Comparison of ENCODE assay signal across 16 cellular contexts in genomic region chr12:75585309-75585708, GRCh38.
DNase-seq lines count a peak whose midpoint lies in the region; ATAC-seq, FAIRE-seq and TF ChIP-seq lines count a peak whose summit lies in the region.
"Had no signal": no experiment of that assay in that cellular context is flagged by ENCODE, and none has a peak within 500 bp of the region (broad histone marks: within the 10 kb centered on the region; RNA-seq: fewer than 3 reads in every experiment).

No MANE protein-coding gene starts in this region.

- TF ChIP-seq CTCF in AG10803 (conservative IDR thresholded peaks at IDR 0.05; ENCODE audit: low read length) (no peak), bronchial epithelial cell (IDR thresholded peaks at IDR 0.05; ENCODE audit: insufficient read depth, low read length, severe bottlenecking) (no peak), stomach (IDR thresholded peaks at IDR 0.05) (no peak), CD14-positive monocyte (IDR thresholded peaks at IDR 0.05) (no peak)

- WGBS in stomach, 5 donors, result 74 to 83% (median 77%) methylated on average over 4 of the region's 4 CpGs

- no peak overlapping the region for H3K4me3 ChIP-seq in AG10803 (ENCODE audit: low read length)
- H3K4me3 ChIP-seq in bronchial epithelial cell (ENCODE audit: low read depth, low read length), result no peak overlapping the region
- H3K4me3 ChIP-seq in stomach, result no peak overlapping the region
- H3K4me3 ChIP-seq: heart right ventricle, lower lobe of right lung, ovary had no signal

- FAIRE-seq in bronchial epithelial cell (lab: Jason Lieb, UNC), result no peak
- FAIRE-seq: colon had no signal

- DNase-seq in AG10803 (ENCODE audit: low read depth) (peak; percentile 79), M059J (ENCODE audit: low read depth) (peak; percentile 80), bronchial epithelial cell (ENCODE audit: low read depth) (peak; percentile 84), kidney glomerular epithelial cell (lab: John Stamatoyannopoulos, UW) (peak; percentile 44), stomach (no peak), CD14-positive monocyte (ENCODE audit: low spot score) (no peak)
- no peak for DNase-seq in naive thymus-derived CD8-positive, alpha-beta T cell
- DNase-seq: activated CD4-positive, alpha-beta T cell treated with anti-CD3 and anti-CD28 coated beads, Interleukin-2, amount 50 U/mL, for 48 hours; heart right ventricle; lower lobe of right lung; NCI-H1930; ovary; stimulated activated CD4-positive, alpha-beta T cell treated with anti-CD3 and anti-CD28 coated beads, Interleukin-1b, Interleukin-23, amount 100 ng/mL, for 48 hours; T-helper 17 cell had no signal

- no peak overlapping the region for H3K27ac ChIP-seq in stomach
- H3K27ac ChIP-seq: heart right ventricle, lower lobe of right lung, ovary had no signal

- no peaks in the 10 kb centered on the region for H3K9me3 ChIP-seq in stomach
- H3K9me3 ChIP-seq: heart right ventricle, lower lobe of right lung, ovary had no signal

- H3K4me1 Mint-ChIP-seq in naive thymus-derived CD8-positive, alpha-beta T cell, result no peaks in the 10 kb centered on the region
- no peaks in the 10 kb centered on the region for H3K4me1 Mint-ChIP-seq in CD14-positive monocyte
- H3K4me1 Mint-ChIP-seq: T-helper 17 cell had no signal

- no peaks in the 10 kb centered on the region for H3K36me3 ChIP-seq in bronchial epithelial cell (ENCODE audit: control insufficient read depth, insufficient read depth, low read length)
- no peaks in the 10 kb centered on the region for H3K36me3 ChIP-seq in stomach
- H3K36me3 ChIP-seq: heart right ventricle, lower lobe of right lung, ovary had no signal

- intact Hi-C loops in stomach (cut with DNase I; ENCODE audit: low total_unique reads), result no loop called here
- intact Hi-C loops in CD14-positive monocyte (cut with micrococcal nuclease), result no loop called here

- H3K9me3 Mint-ChIP-seq in naive thymus-derived CD8-positive, alpha-beta T cell, result no peaks in the 10 kb centered on the region
- H3K9me3 Mint-ChIP-seq in CD14-positive monocyte, result peaks cover 0 to 4% (median 0%) of the 10 kb centered on the region in 7 donors

- no peaks in the 10 kb centered on the region for H3K36me3 Mint-ChIP-seq in naive thymus-derived CD8-positive, alpha-beta T cell
- H3K36me3 Mint-ChIP-seq in CD14-positive monocyte, result no peaks in the 10 kb centered on the region

- no peak for ATAC-seq in naive thymus-derived CD8-positive, alpha-beta T cell
- no peak for ATAC-seq in HG03469 (IDR thresholded peaks at IDR 0.05; ENCODE audit: unreplicated experiment)
- ATAC-seq: heart right ventricle, lower lobe of right lung, T-helper 17 cell had no signal

- TF ChIP-seq EP300 in stomach (IDR thresholded peaks at IDR 0.05), result no peak

- POLR2A ChIA-PET in naive thymus-derived CD8-positive, alpha-beta T cell (lab: Charles Lee), result no interaction called here

- no peaks in the 10 kb centered on the region for H3K27me3 ChIP-seq in bronchial epithelial cell (ENCODE audit: control insufficient read depth, insufficient read depth, low read length)
- no peaks in the 10 kb centered on the region for H3K27me3 ChIP-seq in stomach
- H3K27me3 ChIP-seq: heart right ventricle, ovary had no signal

- peaks cover 11 to 27% (median 12%) of the 10 kb centered on the region in 5 donors for H3K27me3 Mint-ChIP-seq in naive thymus-derived CD8-positive, alpha-beta T cell
- H3K27me3 Mint-ChIP-seq in CD14-positive monocyte (ENCODE audit: low read depth in 3 of 3), result peaks cover 0 to 2% (median 1%) of the 10 kb centered on the region in 3 donors

- no peak overlapping the region for H3K4me3 Mint-ChIP-seq in naive thymus-derived CD8-positive, alpha-beta T cell
- H3K4me3 Mint-ChIP-seq in CD14-positive monocyte, result no peak overlapping the region
- H3K4me3 Mint-ChIP-seq: T-helper 17 cell had no signal

- TF ChIP-seq POLR2A in stomach (IDR thresholded peaks at IDR 0.05), result no peak

- no peak overlapping the region for H3K27ac Mint-ChIP-seq in naive thymus-derived CD8-positive, alpha-beta T cell
- H3K27ac Mint-ChIP-seq in CD14-positive monocyte, result no peak overlapping the region
- H3K27ac Mint-ChIP-seq: T-helper 17 cell had no signal

- H3K4me1 ChIP-seq in stomach, result no peaks in the 10 kb centered on the region
- H3K4me1 ChIP-seq: heart right ventricle, lower lobe of right lung had no signal

Comparison
In these comparisons a context has a peak if more than half of its experiments do, and no peak if none do; other contexts are left out.
1. DNase-seq: peak in AG10803 (single experiment), M059J (single experiment), bronchial epithelial cell (single experiment) and kidney glomerular epithelial cell (single experiment); none in stomach (single experiment), naive thymus-derived CD8-positive, alpha-beta T cell (0 of 10) and CD14-positive monocyte (single experiment).